ENCODE assay signal across 13 cellular contexts in genomic region chr11:69630009-69630870, GRCh38. TPM values are rescaled to one million over a fixed set of nuclear protein-coding genes. Genes with fewer than 3 reads are reported as not detected.
DNase-seq lines count a peak whose midpoint lies in the region; ATAC-seq and TF ChIP-seq lines count a peak whose summit lies in the region.
"Had no signal": no experiment of that assay in that cellular context is flagged by ENCODE, and none has a peak within 500 bp of the region (broad histone marks: within the 10 kb centered on the region; RNA-seq: fewer than 3 reads in every experiment).

No MANE protein-coding gene starts in this region.

- DNase-seq in BE2C (peak; percentile 60), H7 (peak; percentile 87), SK-MEL-5 (ENCODE audit: low read depth, low spot score) (peak; percentile 71), vagina (ENCODE audit: extremely low spot score in 2 of 2) (no peak), GM13976 (ENCODE audit: low spot score) (no peak), ACHN (no peak)
- DNase-seq: activated CD4-positive, alpha-beta memory T cell treated with anti-CD3 and anti-CD28 coated beads, Interleukin-2, amount 10 ng/mL, durations not matched to agents 7 days and 5 days; central memory CD4-positive, alpha-beta T cell; DMS79 treated with DMSO at 0.1 percent for 48 hours; NCI-H510A; substantia nigra had no signal

- H3K9me3 ChIP-seq in BE2C (no peaks in the 10 kb centered on the region; the same call in 1 of the 2 replicates), vagina (no peaks in the 10 kb centered on the region)

- intact Hi-C loops in vagina (cut with DNase I): no loop called here

- H3K27me3 ChIP-seq in BE2C (no peaks in the 10 kb centered on the region), H7 (ENCODE audit: control insufficient read depth, insufficient read depth, low read length) (no peaks in the 10 kb centered on the region), vagina (no peaks in the 10 kb centered on the region)

- no peak overlapping the region for H3K27ac ChIP-seq in vagina
- H3K27ac ChIP-seq: SK-N-MC had no signal

- in situ Hi-C loops in SK-MEL-5 (cut with HindIII; ENCODE audit: low pct_unique_long_range_greater_than_20kb, low sequenced_read_pairs) (no loop called here), GM13976 (cut with MboI; ENCODE audit: low sequenced_read_pairs, unreplicated experiment) (loop anchor here (25.0 kb wide), 1 partner anchor 343 kb away; the partner anchor contains the start of gene MYEOV), ACHN (cut with HindIII; ENCODE audit: low pct_ligation_motif_present, low pct_unique_long_range_greater_than_20kb, low sequenced_read_pairs) (no loop called here)

- TF ChIP-seq CTCF in BE2C (IDR thresholded peaks at IDR 0.05; ENCODE audit: low read depth, low read length) (no peak), vagina (IDR thresholded peaks at IDR 0.05) (no peak), GM13976 (IDR thresholded peaks at IDR 0.05; ENCODE audit: borderline replicate concordance, control extremely low read depth, extremely low read depth, insufficient read depth, missing control alignments) (no peak)

- peaks cover 2% of the 10 kb centered on the region; the same call in 1 of the 2 replicates for H3K4me1 ChIP-seq in BE2C
- no peaks in the 10 kb centered on the region for H3K4me1 ChIP-seq in vagina

- ATAC-seq in esophagus mucosa: peak; percentile 16

- no peak for TF ChIP-seq POLR2A in vagina (IDR thresholded peaks at IDR 0.05)

- no peaks in the 10 kb centered on the region for H3K36me3 ChIP-seq in BE2C
- H3K36me3 ChIP-seq in H7 (replicated peaks; ENCODE audit: control insufficient read depth, insufficient read depth, low read length): no peaks in the 10 kb centered on the region
- no peaks in the 10 kb centered on the region for H3K36me3 ChIP-seq in vagina

- no peak overlapping the region for H3K4me3 ChIP-seq in BE2C (ENCODE audit: low read depth, low read length)
- H3K4me3 ChIP-seq in H7 (ENCODE audit: insufficient read depth, low read depth, low read length): no peak overlapping the region
- no peak overlapping the region for H3K4me3 ChIP-seq in vagina
- H3K4me3 ChIP-seq: SK-N-MC had no signal

RNA-seq across cellular contexts. Expression of gene CCND1, which starts 10.7 kb away (rescaled TPM):
- 802 TPM for polyA plus RNA-seq in BE2C (2012; ENCODE audit: insufficient read depth, insufficient read length, low read depth)
- 220 and 292 TPM in 2 replicates for total RNA-seq in H7 (2014; rRNA removed; shearing (Covaris generic))
- total RNA-seq in SK-MEL-5 (2014; rRNA removed; shearing (Covaris generic)): 111 and 118 TPM in 2 replicates
- 146 and 173 TPM in 2 replicates for polyA plus RNA-seq in SK-MEL-5 (2015; cell fraction: cytosol; rRNA removed)
- polyA plus RNA-seq in SK-MEL-5 (2015; cell fraction: nucleus; rRNA removed): 62.1 and 108 TPM in 2 replicates
- total RNA-seq in esophagus mucosa (63.7 TPM), vagina (112 TPM)

RNA-seq across cellular contexts. Expression of gene LTO1, which starts 44.9 kb away (rescaled TPM):
- polyA plus RNA-seq in BE2C (2012; ENCODE audit: insufficient read depth, insufficient read length, low read depth): 186 TPM
- 12.3 and 13.9 TPM in 2 replicates for total RNA-seq in H7 (2014; rRNA removed; shearing (Covaris generic))
- total RNA-seq in SK-MEL-5 (2014; rRNA removed; shearing (Covaris generic)): 39.9 and 46.7 TPM in 2 replicates
- 41.8 and 42.8 TPM in 2 replicates for polyA plus RNA-seq in SK-MEL-5 (2015; cell fraction: cytosol; rRNA removed)
- 143 and 149 TPM in 2 replicates for polyA plus RNA-seq in SK-MEL-5 (2015; cell fraction: nucleus; rRNA removed)
- total RNA-seq in esophagus mucosa: 12.1 TPM
- 15.7 TPM for total RNA-seq in vagina

Comparison
In these comparisons a context has a peak if more than half of its experiments do, and no peak if none do; other contexts are left out.
1. DNase-seq: peak in BE2C (single experiment), H7 (single experiment) and SK-MEL-5 (single experiment); none in vagina (0 of 2), GM13976 (single experiment) and ACHN (single experiment).